ENCODE assay signal across 2 cellular contexts in genomic region chr2:165985120-165985519, GRCh38.
TF ChIP-seq lines count a peak whose summit lies in the region.

No MANE protein-coding gene starts in this region.

TF ChIP-seq in HepG2, 621 proteins besides CTCF, POLR2A, EP300 and RAD21:
- TF ChIP-seq HNRNPK (IDR thresholded peaks at IDR 0.05; ENCODE audit: low read depth, low read length, poor library complexity, severe bottlenecking) (peak; percentile 55), NFIC (IDR thresholded peaks at IDR 0.05; ENCODE audit: low read length) (no peak)

TF ChIP-seq in K562, 482 proteins besides CTCF, POLR2A, EP300 and RAD21:
- 0 out of 2 replicates have a peak, but pooled peaks have one; percentile 43 for TF ChIP-seq OTX1 (CRISPR knock-in tag; IDR thresholded peaks at IDR 0.05)
- TF ChIP-seq, protein P1, sequence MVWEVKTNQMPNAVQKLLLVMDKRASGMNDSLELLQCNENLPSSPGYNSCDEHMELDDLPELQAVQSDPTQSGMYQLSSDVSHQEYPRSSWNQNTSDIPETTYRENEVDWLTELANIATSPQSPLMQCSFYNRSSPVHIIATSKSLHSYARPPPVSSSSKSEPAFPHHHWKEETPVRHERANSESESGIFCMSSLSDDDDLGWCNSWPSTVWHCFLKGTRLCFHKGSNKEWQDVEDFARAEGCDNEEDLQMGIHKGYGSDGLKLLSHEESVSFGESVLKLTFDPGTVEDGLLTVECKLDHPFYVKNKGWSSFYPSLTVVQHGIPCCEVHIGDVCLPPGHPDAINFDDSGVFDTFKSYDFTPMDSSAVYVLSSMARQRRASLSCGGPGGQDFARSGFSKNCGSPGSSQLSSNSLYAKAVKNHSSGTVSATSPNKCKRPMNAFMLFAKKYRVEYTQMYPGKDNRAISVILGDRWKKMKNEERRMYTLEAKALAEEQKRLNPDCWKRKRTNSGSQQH (CRISPR knock-in tag; IDR thresholded peaks at IDR 0.05): 0 out of 2 replicates have a peak, but pooled peaks have one; percentile 62
- TF ChIP-seq ZNF511 (CRISPR knock-in tag; IDR thresholded peaks at IDR 0.05): no peak
- no peak for TF ChIP-seq PCBP1 (IDR thresholded peaks at IDR 0.05; ENCODE audit: low read depth, low read length, poor library complexity, severe bottlenecking)
- TF ChIP-seq, protein P2, sequence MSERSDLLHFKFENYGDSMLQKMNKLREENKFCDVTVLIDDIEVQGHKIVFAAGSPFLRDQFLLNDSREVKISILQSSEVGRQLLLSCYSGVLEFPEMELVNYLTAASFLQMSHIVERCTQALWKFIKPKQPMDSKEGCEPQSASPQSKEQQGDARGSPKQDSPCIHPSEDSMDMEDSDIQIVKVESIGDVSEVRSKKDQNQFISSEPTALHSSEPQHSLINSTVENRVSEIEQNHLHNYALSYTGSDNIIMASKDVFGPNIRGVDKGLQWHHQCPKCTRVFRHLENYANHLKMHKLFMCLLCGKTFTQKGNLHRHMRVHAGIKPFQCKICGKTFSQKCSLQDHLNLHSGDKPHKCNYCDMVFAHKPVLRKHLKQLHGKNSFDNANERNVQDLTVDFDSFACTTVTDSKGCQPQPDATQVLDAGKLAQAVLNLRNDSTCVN (CRISPR knock-in tag; IDR thresholded peaks at IDR 0.05): 0 out of 2 replicates have a peak, but pooled peaks have one; percentile 52
- TF ChIP-seq E2F4 (CRISPR knock-in tag; IDR thresholded peaks at IDR 0.05; ENCODE audit: low read depth): no peak
- TF ChIP-seq ELF4 (CRISPR knock-in tag; IDR thresholded peaks at IDR 0.05): 0 out of 2 replicates have a peak, but pooled peaks have one; percentile 45
- TF ChIP-seq ZNF551 (CRISPR knock-in tag; IDR thresholded peaks at IDR 0.05): no peak
